1 cellular context compared by ENCODE assay signal in genomic region chr14:101400815-101401214, GRCh38.
TF ChIP-seq lines count a peak whose summit lies in the region.

No MANE protein-coding gene starts in this region.

TF ChIP-seq in IMR-90, 13 proteins besides CTCF, POLR2A, EP300 and RAD21 (continued from another document):
- TF ChIP-seq MAFK (IDR thresholded peaks at IDR 0.05; ENCODE audit: low read depth, low read length) (no peak), MXI1 (IDR thresholded peaks at IDR 0.05; ENCODE audit: borderline replicate concordance, low read depth, low read length) (no peak), RFX5 (IDR thresholded peaks at IDR 0.05; ENCODE audit: low read depth, low read length) (no peak), FOS (IDR thresholded peaks at IDR 0.05; ENCODE audit: low read depth, low read length) (no peak), MAZ (IDR thresholded peaks at IDR 0.05; ENCODE audit: borderline replicate concordance, low read depth, low read length) (no peak), ELK1 (IDR thresholded peaks at IDR 0.05; ENCODE audit: borderline replicate concordance, low read depth, low read length) (no peak)
